16 cellular contexts compared by ENCODE assay signal in genomic region chr10:98758451-98758850, GRCh38.
DNase-seq lines count a peak whose midpoint lies in the region; ATAC-seq and TF ChIP-seq lines count a peak whose summit lies in the region.
"Had no signal": no experiment of that assay in that cellular context is flagged by ENCODE, and none has a peak within 500 bp of the region (broad histone marks: within the 10 kb centered on the region; RNA-seq: fewer than 3 reads in every experiment).

No MANE protein-coding gene starts in this region.

- H3K27me3 ChIP-seq in neural cell (ENCODE audit: insufficient read depth, low read depth, low read length) (no peaks in the 10 kb centered on the region), Caco-2 (replicated peaks; ENCODE audit: control insufficient read depth, insufficient read depth, low read length) (no peaks in the 10 kb centered on the region)

- no peak overlapping the region for H3K9ac ChIP-seq in neural cell (ENCODE audit: low read length)
- H3K9ac ChIP-seq: GM23248 had no signal

- no peak overlapping the region for H3K4me3 Mint-ChIP-seq in HFFc6
- no peak overlapping the region for H3K4me3 Mint-ChIP-seq in Caco-2 (ENCODE audit: unreplicated experiment)
- H3K4me3 Mint-ChIP-seq: CD4-positive, CD25-positive, alpha-beta regulatory T cell; CD8-positive, alpha-beta T cell had no signal

- peak overlapping the region; percentile 43 for H3K27ac ChIP-seq in neural cell (ENCODE audit: low read length)
- H3K27ac ChIP-seq: C4-2B, GM23248 had no signal

- H3K4me1 Mint-ChIP-seq in HFFc6 (ENCODE audit: low read depth) (no peaks in the 10 kb centered on the region), Caco-2 (ENCODE audit: low read depth, unreplicated experiment) (no peaks in the 10 kb centered on the region)
- H3K4me1 Mint-ChIP-seq: CD4-positive, CD25-positive, alpha-beta regulatory T cell had no signal

- H3F3A ChIP-seq in neural cell (ENCODE audit: insufficient read depth, low read length, poor library complexity, severe bottlenecking) = no peaks in the 10 kb centered on the region

- H3K9me3 Mint-ChIP-seq in HFFc6 (no peaks in the 10 kb centered on the region), Caco-2 (ENCODE audit: unreplicated experiment) (no peaks in the 10 kb centered on the region)
- H3K9me3 Mint-ChIP-seq: CD8-positive, alpha-beta T cell had no signal

- H3K36me3 Mint-ChIP-seq in HFFc6 (ENCODE audit: low read depth) (no peaks in the 10 kb centered on the region), Caco-2 (ENCODE audit: insufficient read depth, unreplicated experiment) (no peaks in the 10 kb centered on the region)
- H3K36me3 Mint-ChIP-seq: CD4-positive, CD25-positive, alpha-beta regulatory T cell; CD8-positive, alpha-beta T cell had no signal

- peak; percentile 12 for DNase-seq in HFFc6
- DNase-seq in NCI-H526 treated with DMSO at 0.1 percent for 48 hours (lab: John Stamatoyannopoulos, UW) = peak; percentile 72
- DNase-seq in fibroblast of villous mesenchyme (ENCODE audit: low read depth) = peak; percentile 71
- no peak for DNase-seq in Caco-2
- DNase-seq in D341Med (ENCODE audit: low spot score) = no peak
- DNase-seq: CD4-positive, CD25-positive, alpha-beta regulatory T cell; CD8-positive, alpha-beta T cell; DMS53; DMS79 treated with DMSO at 0.1 percent for 48 hours; GM23248; H7; HCEC 1CT had no signal

- ATAC-seq in GM19397 (IDR thresholded peaks at IDR 0.05; ENCODE audit: unreplicated experiment) (no peak), HG02970 (IDR thresholded peaks at IDR 0.05; ENCODE audit: low FRiP score, unreplicated experiment) (no peak)
- ATAC-seq: CD8-positive, alpha-beta T cell had no signal

- no peaks in the 10 kb centered on the region for H4K20me1 ChIP-seq in neural cell (ENCODE audit: insufficient read depth)

- no TSS peak for BruUV-seq in Caco-2 (replicated peaks; lab: Mats Ljungman, UMichigan)

- H3K36me3 ChIP-seq in neural cell (ENCODE audit: insufficient read depth, low read length) (no peaks in the 10 kb centered on the region), Caco-2 (ENCODE audit: control insufficient read depth, insufficient read depth, low read length) (no peaks in the 10 kb centered on the region)

- no peak for TF ChIP-seq RAD21 in neural cell (conservative IDR thresholded peaks at IDR 0.05)

- no peak for TF ChIP-seq CTCF in HFFc6 (IDR thresholded peaks at IDR 0.05)
- no peak for TF ChIP-seq CTCF in fibroblast of villous mesenchyme (IDR thresholded peaks at IDR 0.05; ENCODE audit: insufficient read depth, low read depth, low read length)
- no peak for TF ChIP-seq CTCF in neural cell (IDR thresholded peaks at IDR 0.05; ENCODE audit: poor library complexity, severe bottlenecking)
- TF ChIP-seq CTCF in Caco-2 (IDR thresholded peaks at IDR 0.05; ENCODE audit: insufficient read depth in 1 of 2, low read depth in 1 of 2, low read length in 1 of 2, severe bottlenecking in 1 of 2, unreplicated experiment in 1 of 2) = no peak

- H3K9me2 ChIP-seq in neural cell (ENCODE audit: insufficient read depth, low read length) = no peaks in the 10 kb centered on the region

- POLR2A ChIA-PET in Caco-2 (lab: Charles Lee) = no interaction called here

- no peaks in the 10 kb centered on the region for H3K4me1 ChIP-seq in Caco-2

- H3K27me3 Mint-ChIP-seq in HFFc6 (ENCODE audit: insufficient read depth) (peaks cover 3% of the 10 kb centered on the region; the same call in 1 of the 2 replicates), Caco-2 (ENCODE audit: insufficient read depth, unreplicated experiment) (peaks cover 10% of the 10 kb centered on the region)
- H3K27me3 Mint-ChIP-seq: CD4-positive, CD25-positive, alpha-beta regulatory T cell had no signal

- H3K9me3 ChIP-seq in neural cell (ENCODE audit: low read length) (no peaks in the 10 kb centered on the region), Caco-2 (no peaks in the 10 kb centered on the region)

- no peaks in the 10 kb centered on the region for H3K79me2 ChIP-seq in neural cell (replicated peaks; ENCODE audit: insufficient read depth, low read length)

- H3K27ac Mint-ChIP-seq in HFFc6 (no peak overlapping the region), Caco-2 (ENCODE audit: unreplicated experiment) (no peak overlapping the region)
- H3K27ac Mint-ChIP-seq: CD4-positive, CD25-positive, alpha-beta regulatory T cell; CD8-positive, alpha-beta T cell had no signal

- TF ChIP-seq EP300 in neural cell (conservative IDR thresholded peaks at IDR 0.05; ENCODE audit: poor library complexity, severe bottlenecking) = no peak

- CTCF ChIA-PET in Caco-2 (lab: Charles Lee) = no interaction called here

- no peak overlapping the region for H3K4me2 ChIP-seq in neural cell (ENCODE audit: low read length)

- intact Hi-C loops in Caco-2 (cut with micrococcal nuclease; ENCODE audit: unreplicated experiment) = no loop called here

- no peak overlapping the region for H3K4me3 ChIP-seq in fibroblast of villous mesenchyme (ENCODE audit: low read depth, low read length)
- no peak overlapping the region for H3K4me3 ChIP-seq in neural cell (ENCODE audit: low read length)
- H3K4me3 ChIP-seq in Caco-2 (ENCODE audit: low read depth, low read length) = no peak overlapping the region
- H3K4me3 ChIP-seq: GM23248 had no signal

- H2AFZ ChIP-seq in neural cell (ENCODE audit: low read depth, low read length) = no peak overlapping the region
- H2AFZ ChIP-seq: GM23248 had no signal

TF ChIP-seq in neural cell, 6 proteins besides CTCF, POLR2A, EP300 and RAD21:
- TF ChIP-seq EZH2 (IDR thresholded peaks at IDR 0.05; ENCODE audit: borderline replicate concordance, insufficient read depth, low read length, poor library complexity, severe bottlenecking) (no peak), REST (IDR thresholded peaks at IDR 0.05; ENCODE audit: borderline replicate concordance) (no peak), TAF1 (IDR thresholded peaks at IDR 0.05; ENCODE audit: low read depth) (no peak), SMC3 (conservative IDR thresholded peaks at IDR 0.05; ENCODE audit: poor library complexity) (no peak), MXI1 (conservative IDR thresholded peaks at IDR 0.05; ENCODE audit: poor library complexity, severe bottlenecking) (no peak), POLR2AphosphoS5 (IDR thresholded peaks at IDR 0.05) (no peak)
TF ChIP-seq in neural cell: peak in this region for 0.

Comparison
In these comparisons a context has a peak if more than half of its experiments do, and no peak if none do; other contexts are left out.
1. DNase-seq: peak in HFFc6 (single experiment), NCI-H526 treated with DMSO at 0.1 percent for 48 hours (single experiment) and fibroblast of villous mesenchyme (single experiment); none in Caco-2 (0 of 2) and D341Med (single experiment).